In genomic region chr19:10327793-10328192, GRCh38 we compare ENCODE assay signal across 1 cellular context.
TF ChIP-seq lines count a peak whose summit lies in the region.

No MANE protein-coding gene starts in this region.

TF ChIP-seq in HepG2, 621 proteins besides CTCF, POLR2A, EP300 and RAD21:
- TF ChIP-seq FOXK2 (IDR thresholded peaks at IDR 0.05) (no peak), SMAD1 (CRISPR knock-in tag; IDR thresholded peaks at IDR 0.05; ENCODE audit: borderline replicate concordance, low read depth) (no peak), BRCA1 (CRISPR knock-in tag; IDR thresholded peaks at IDR 0.05) (no peak), ATF7 (IDR thresholded peaks at IDR 0.05) (no peak), ATF7 (CRISPR knock-in tag; IDR thresholded peaks at IDR 0.05) (no peak), HNRNPL (IDR thresholded peaks at IDR 0.05; ENCODE audit: low read depth, low read length) (no peak)
